In genomic region chr6:111564482-111564945, GRCh38 we compare ENCODE assay signal across 8 cellular contexts. TPM values are rescaled to one million over a fixed set of nuclear protein-coding genes. Genes with fewer than 3 reads are reported as not detected.
DNase-seq lines count a peak whose midpoint lies in the region; ATAC-seq and TF ChIP-seq lines count a peak whose summit lies in the region.

No MANE protein-coding gene starts in this region.

- H3K27ac ChIP-seq in adrenal gland: peak overlapping the region in 3 of 5 donors; percentile 17 to 79 (median 56)
- H3K27ac ChIP-seq in lung (ENCODE audit: low read depth in 1 of 2, low read length in 1 of 2): peak overlapping the region in 1 of 2 donors; percentile 37

- ATAC-seq in HG02610 (IDR thresholded peaks at IDR 0.05; ENCODE audit: unreplicated experiment): peak; percentile 45
- peak; percentile 45 for ATAC-seq in lung (ENCODE audit: insufficient read depth, low FRiP score)
- no peak for ATAC-seq in GM18907 (IDR thresholded peaks at IDR 0.05; ENCODE audit: unreplicated experiment)
- ATAC-seq in GM21528 (IDR thresholded peaks at IDR 0.05; ENCODE audit: low FRiP score, unreplicated experiment): no peak

- no peaks in the 10 kb centered on the region for H3K9me3 ChIP-seq in adrenal gland (replicated peaks in 1 of 3)
- H3K9me3 ChIP-seq in lung (ENCODE audit: control insufficient read depth in 2 of 2, insufficient read depth in 1 of 2, low read length in 1 of 2): no peaks in the 10 kb centered on the region

- H3K27me3 ChIP-seq in adrenal gland (no peaks in the 10 kb centered on the region), lung (ENCODE audit: control insufficient read depth, insufficient read depth) (no peaks in the 10 kb centered on the region)

- no peak overlapping the region for H3K4me3 ChIP-seq in AG10803 (ENCODE audit: low read length)
- H3K4me3 ChIP-seq in adrenal gland: no peak overlapping the region
- no peak overlapping the region for H3K4me3 ChIP-seq in lung

- TF ChIP-seq CTCF in AG10803 (conservative IDR thresholded peaks at IDR 0.05; ENCODE audit: low read length) (no peak), adrenal gland (IDR thresholded peaks at IDR 0.05) (peak in 1 of 6 experiments; percentile 30), lung (IDR thresholded peaks at IDR 0.05; ENCODE audit: control extremely low read depth, extremely low read depth) (no peak)

- peak in 1 of 2 donors; percentile 5 for TF ChIP-seq POLR2A in adrenal gland (IDR thresholded peaks at IDR 0.05)

- DNase-seq in AG10803 (ENCODE audit: low read depth) (peak; percentile 77), adrenal gland (peak in 4 of 7 donors; percentile 27 to 92 (median 43)), lung (ENCODE audit: low spot score) (no peak), activated gamma-delta T cell treated with Interleukin-2 at 50 U/mL for 16 hours (no peak)
- DNase-seq in stimulated activated CD4-positive, alpha-beta T cell treated with anti-CD3 and anti-CD28 coated beads, Interleukin-4, amount 100 ng/mL, for 4 hours: no peak

- 59 to 83% (median 63%) methylated on average over 4 of the region's 4 CpGs; no CpG with 5 or more reads in 1 of the 4 donors for WGBS in adrenal gland, 4 donors
- 50 to 52% methylated on average over 4 of the region's 4 CpGs for WGBS in lung, 2 donors

- intact Hi-C loops in adrenal gland (cut with DNase I): no loop called here

- H3K4me1 ChIP-seq in adrenal gland (replicated peaks in 1 of 2) (peaks cover 0 to 58% of the 10 kb centered on the region in 2 donors), lung (ENCODE audit: control insufficient read depth in 2 of 2, insufficient read depth in 2 of 2, low read length in 2 of 2) (peaks cover 12 to 29% of the 10 kb centered on the region in 2 donors)

- peaks cover 0 to 37% of the 10 kb centered on the region in 2 donors for H3K36me3 ChIP-seq in adrenal gland (replicated peaks in 1 of 2)
- peaks cover 5 to 34% of the 10 kb centered on the region in 2 donors for H3K36me3 ChIP-seq in lung (ENCODE audit: control insufficient read depth in 2 of 2, insufficient read depth in 2 of 2, low read length in 2 of 2)

RNA-seq across cellular contexts. Expression of gene TRAF3IP2, which starts 41.2 kb away (rescaled TPM):
- total RNA-seq in adrenal gland: 10 to 100 TPM; 35.7 to 53.7 (median 46.2) TPM
- 10 to 100 TPM; 32.9 to 70.8 (median 56.9) TPM for polyA plus RNA-seq in adrenal gland
- 10 to 100 TPM; 33.5 to 42.0 TPM for total RNA-seq in lung
- 10 to 100 TPM; 32.7 to 42.8 TPM for polyA plus RNA-seq in lung

Comparison
In these comparisons a context has a peak if more than half of its experiments do, and no peak if none do; other contexts are left out.
1. DNase-seq: peak in AG10803 (single experiment) and adrenal gland (4 of 7); none in lung (single experiment), activated gamma-delta T cell treated with Interleukin-2 at 50 U/mL for 16 hours (single experiment) and stimulated activated CD4-positive, alpha-beta T cell treated with anti-CD3 and anti-CD28 coated beads, Interleukin-4, amount 100 ng/mL, for 4 hours (0 of 2).
2. ATAC-seq: peak in HG02610 (single experiment) and lung (single experiment); none in GM18907 (single experiment) and GM21528 (single experiment).